ENCODE assay signal across 29 cellular contexts in the genomic region with DNA sequence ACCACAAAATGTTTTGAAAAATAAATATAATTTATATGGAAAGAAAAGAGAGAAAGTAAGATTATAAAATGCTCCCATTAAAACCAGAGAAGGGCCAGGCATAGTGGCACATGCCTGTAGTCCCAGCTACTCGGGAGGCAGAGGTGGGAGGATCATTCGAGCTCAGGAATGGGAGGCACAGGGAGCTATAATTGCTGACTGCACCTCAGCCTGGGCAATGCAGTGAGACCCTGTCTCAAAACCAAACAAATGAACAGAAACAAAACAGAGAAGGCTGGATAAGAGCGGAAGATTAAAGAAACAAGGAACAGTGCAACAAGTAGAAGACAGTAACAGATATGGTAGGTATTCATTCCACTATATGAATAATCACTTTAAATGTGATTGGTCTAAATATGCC.
"Had no signal": no experiment of that assay in that cellular context is flagged by ENCODE, and none has a peak within 500 bp of the region (broad histone marks: within the 10 kb centered on the region; RNA-seq: fewer than 3 reads in every experiment).

No MANE protein-coding gene starts in this region.

- H3K4me3 Mint-ChIP-seq: stimulated activated effector memory CD8-positive, alpha-beta T cell treated with anti-CD3 and anti-CD28 coated beads, Interleukin-12 subunit alpha, Interleukin-12 subunit beta, amount 100 ng/mL, for 72 hours; stimulated activated memory B cell treated with anti-CD40 and anti-IgM and Interleukin-4, amounts not matched to agents 10 μg/mL and 1 μg/mL and 100 μg/mL, for 72 hours; stimulated activated naive B cell treated with anti-CD40 and anti-IgM and Interleukin-4, amounts not matched to agents 10 μg/mL and 1 μg/mL and 100 μg/mL, for 72 hours; stimulated activated naive CD8-positive, alpha-beta T cell treated with anti-CD3 and anti-CD28 coated beads, Interleukin-15, amount 100 ng/mL, for 72 hours; stimulated activated naive CD8-positive, alpha-beta T cell treated with anti-CD3 and anti-CD28 coated beads, Interleukin-15, Interleukin-2, amounts not matched to agents 100 ng/mL and 50 ng/mL, for 24 hours; type B pancreatic cell had no signal

- H3K9me3 Mint-ChIP-seq: type B pancreatic cell had no signal

- H3K27ac ChIP-seq: stomach, suprapubic skin, testis, thoracic aorta, thyroid gland, tibial artery, tibial nerve, transverse colon, upper lobe of left lung, upper lobe of right lung, uterus, vagina had no signal

- H3K4me1 ChIP-seq: stomach, suprapubic skin, testis, thyroid gland, tibial artery, tibial nerve, transverse colon, upper lobe of left lung, upper lobe of right lung, uterus, vagina had no signal

- ATAC-seq: stimulated activated effector memory CD8-positive, alpha-beta T cell treated with anti-CD3 and anti-CD28 coated beads, Interleukin-12 subunit alpha, Interleukin-12 subunit beta, amount 100 ng/mL, for 72 hours; stimulated activated memory B cell treated with anti-CD40 and anti-IgM and Interleukin-4, amounts not matched to agents 10 μg/mL and 1 μg/mL and 100 μg/mL, for 72 hours; stimulated activated naive B cell treated with anti-CD40 and anti-IgM and Interleukin-4, amounts not matched to agents 10 μg/mL and 1 μg/mL and 100 μg/mL, for 72 hours; stimulated activated naive CD8-positive, alpha-beta T cell treated with anti-CD3 and anti-CD28 coated beads, Interleukin-15, amount 100 ng/mL, for 72 hours; stimulated activated naive CD8-positive, alpha-beta T cell treated with anti-CD3 and anti-CD28 coated beads, Interleukin-15, Interleukin-2, amounts not matched to agents 100 U/mL and 50 U/mL, for 24 hours; upper lobe of right lung had no signal

- H3K27me3 ChIP-seq: stomach, suprapubic skin, testis, thyroid gland, tibial artery, tibial nerve, transverse colon, upper lobe of left lung, upper lobe of right lung, uterus, vagina had no signal

- H3K27ac Mint-ChIP-seq: stimulated activated effector memory CD8-positive, alpha-beta T cell treated with anti-CD3 and anti-CD28 coated beads, Interleukin-12 subunit alpha, Interleukin-12 subunit beta, amount 100 ng/mL, for 72 hours; stimulated activated memory B cell treated with anti-CD40 and anti-IgM and Interleukin-4, amounts not matched to agents 10 μg/mL and 1 μg/mL and 100 μg/mL, for 72 hours; stimulated activated naive B cell treated with anti-CD40 and anti-IgM and Interleukin-4, amounts not matched to agents 10 μg/mL and 1 μg/mL and 100 μg/mL, for 72 hours; stimulated activated naive CD8-positive, alpha-beta T cell treated with anti-CD3 and anti-CD28 coated beads, Interleukin-15, amount 100 ng/mL, for 72 hours; stimulated activated naive CD8-positive, alpha-beta T cell treated with anti-CD3 and anti-CD28 coated beads, Interleukin-15, Interleukin-2, amounts not matched to agents 100 ng/mL and 50 ng/mL, for 24 hours; type B pancreatic cell had no signal

- FAIRE-seq: urothelium cell line had no signal

- H3K4me1 Mint-ChIP-seq: stimulated activated effector memory CD8-positive, alpha-beta T cell treated with anti-CD3 and anti-CD28 coated beads, Interleukin-12 subunit alpha, Interleukin-12 subunit beta, amount 100 ng/mL, for 72 hours; stimulated activated naive B cell treated with anti-CD40 and anti-IgM and Interleukin-4, amounts not matched to agents 10 μg/mL and 1 μg/mL and 100 μg/mL, for 72 hours had no signal

- H3K9me3 ChIP-seq: stomach, suprapubic skin, testis, thoracic aorta, thyroid gland, tibial artery, tibial nerve, transverse colon, upper lobe of left lung, upper lobe of right lung, uterus, vagina had no signal

- DNase-seq: stimulated activated CD4-positive, alpha-beta T cell treated with anti-CD3 and anti-CD28 coated beads, Interleukin-2, amount 100 ng/mL, for 48 hours; stimulated activated CD4-positive, alpha-beta T cell treated with anti-CD3 and anti-CD28 coated beads, Interleukin-4, amount 100 ng/mL, for 1 hour; stimulated activated CD4-positive, alpha-beta T cell treated with anti-CD3 and anti-CD28 coated beads, Interleukin-4, amount 100 ng/mL, for 24 hours; stimulated activated CD4-positive, alpha-beta T cell treated with anti-CD3 and anti-CD28 coated beads, Interleukin-4, amount 100 ng/mL, for 4 hours; stimulated activated CD8-positive, alpha-beta memory T cell treated with anti-CD3 and anti-CD28 coated beads, Interleukin-4, amount 100 ng/mL, for 48 hours; stimulated activated naive B cell treated with anti-CD40 and anti-IgM and Interleukin-4, amounts not matched to agents 10 μg/mL and 1 μg/mL and 100 μg/mL, for 72 hours; stimulated activated naive CD4-positive, alpha-beta T cell; stimulated activated naive CD4-positive, alpha-beta T cell treated with Interleukin-2 at 50 U/mL for 16 hours; stimulated activated naive CD8-positive, alpha-beta T cell treated with anti-CD3 and anti-CD28 coated beads, Interleukin-15, amount 100 ng/mL, for 72 hours; stimulated activated naive CD8-positive, alpha-beta T cell treated with anti-CD3 and anti-CD28 coated beads, Interleukin-15, Interleukin-2, amounts not matched to agents 100 U/mL and 50 U/mL, for 24 hours; stomach; substantia nigra; testis; thyroid gland; tibial artery; transverse colon; trophoblast cell; upper lobe of left lung; upper lobe of right lung; uterus had no signal

- H3K4me3 ChIP-seq: stomach, suprapubic skin, testis, thoracic aorta, thyroid gland, tibial artery, tibial nerve, transverse colon, upper lobe of left lung, upper lobe of right lung, uterus, vagina had no signal

- H3K27me3 Mint-ChIP-seq: stimulated activated memory B cell treated with anti-CD40 and anti-IgM and Interleukin-4, amounts not matched to agents 10 μg/mL and 1 μg/mL and 100 μg/mL, for 72 hours; stimulated activated naive B cell treated with anti-CD40 and anti-IgM and Interleukin-4, amounts not matched to agents 10 μg/mL and 1 μg/mL and 100 μg/mL, for 72 hours; stimulated activated naive CD8-positive, alpha-beta T cell treated with anti-CD3 and anti-CD28 coated beads, Interleukin-15, amount 100 ng/mL, for 72 hours; stimulated activated naive CD8-positive, alpha-beta T cell treated with anti-CD3 and anti-CD28 coated beads, Interleukin-15, Interleukin-2, amounts not matched to agents 100 ng/mL and 50 ng/mL, for 24 hours; type B pancreatic cell had no signal

- H3K36me3 ChIP-seq: stomach, suprapubic skin, thoracic aorta, thyroid gland, tibial artery, tibial nerve, transverse colon, upper lobe of left lung, upper lobe of right lung, vagina had no signal

- H3K36me3 Mint-ChIP-seq: stimulated activated effector memory CD8-positive, alpha-beta T cell treated with anti-CD3 and anti-CD28 coated beads, Interleukin-12 subunit alpha, Interleukin-12 subunit beta, amount 100 ng/mL, for 72 hours; type B pancreatic cell had no signal
